24 cellular contexts compared by ENCODE assay signal in genomic region chr22:33969052-33969451, GRCh38. TPM values are rescaled to one million over a fixed set of nuclear protein-coding genes. Genes with fewer than 3 reads are reported as not detected.
DNase-seq lines count a peak whose midpoint lies in the region; ATAC-seq and TF ChIP-seq lines count a peak whose summit lies in the region.
"Had no signal": no experiment of that assay in that cellular context is flagged by ENCODE, and none has a peak within 500 bp of the region (broad histone marks: within the 10 kb centered on the region; RNA-seq: fewer than 3 reads in every experiment).

No MANE protein-coding gene starts in this region.

- H3K4me1 Mint-ChIP-seq in activated T-cell treated with anti-CD3 and anti-CD28 coated beads, Interleukin-2, amount 50 U/mL, for 72 hours (ENCODE audit: low read depth) = no peaks in the 10 kb centered on the region
- H3K4me1 Mint-ChIP-seq: activated CD8-positive, alpha-beta memory T cell treated with anti-CD3 and anti-CD28 coated beads, Interleukin-2, amount 10 ng/mL, durations not matched to agents 7 days and 5 days; activated naive CD8-positive, alpha-beta T cell treated with anti-CD3 and anti-CD28 coated beads for 36 hours; activated T-helper 17 cell treated with anti-CD3 and anti-CD28 coated beads, Interleukin-2, amount 50 U/mL, for 72 hours; stimulated activated naive B cell treated with anti-CD40 and anti-IgM and Interleukin-4, amounts not matched to agents 10 μg/mL and 1 μg/mL and 100 μg/mL, for 72 hours had no signal

- H3K9me3 Mint-ChIP-seq in activated T-cell treated with anti-CD3 and anti-CD28 coated beads, Interleukin-2, amount 50 U/mL, for 72 hours = peaks cover 0 to 2% of the 10 kb centered on the region in 2 donors
- H3K9me3 Mint-ChIP-seq: activated naive CD8-positive, alpha-beta T cell treated with anti-CD3 and anti-CD28 coated beads for 36 hours; activated T-helper 17 cell treated with anti-CD3 and anti-CD28 coated beads, Interleukin-2, amount 50 U/mL, for 72 hours; CD4-positive, alpha-beta T cell; stimulated activated naive B cell treated with anti-CD40 and anti-IgM and Interleukin-4, amounts not matched to agents 10 μg/mL and 1 μg/mL and 100 μg/mL, for 72 hours had no signal

- ATAC-seq in activated T-cell treated with anti-CD3 and anti-CD28 coated beads, Interleukin-2, amount 50 U/mL, for 72 hours (replicated peaks in 1 of 2) = no peak
- ATAC-seq: activated CD8-positive, alpha-beta memory T cell treated with anti-CD3 and anti-CD28 coated beads, Interleukin-2, amount 10 ng/mL, durations not matched to agents 7 days and 5 days; activated T-helper 17 cell treated with anti-CD3 and anti-CD28 coated beads, Interleukin-2, amount 50 U/mL, for 72 hours; stimulated activated naive B cell treated with anti-CD40 and anti-IgM and Interleukin-4, amounts not matched to agents 10 μg/mL and 1 μg/mL and 100 μg/mL, for 72 hours had no signal

- H3K9me2 ChIP-seq in hepatocyte (replicated peaks; ENCODE audit: insufficient read depth) (no peaks in the 10 kb centered on the region), Karpas-422 (replicated peaks; ENCODE audit: insufficient read depth, low read length) (no peaks in the 10 kb centered on the region)

- no peak for TF ChIP-seq POLR2A in testis (IDR thresholded peaks at IDR 0.05)

- H3K9ac ChIP-seq in Karpas-422 (ENCODE audit: low read length) = no peak overlapping the region

- no peak for TF ChIP-seq CTCF in hepatocyte (IDR thresholded peaks at IDR 0.05; ENCODE audit: poor library complexity)
- TF ChIP-seq CTCF in testis (IDR thresholded peaks at IDR 0.05) = no peak

- no peaks in the 10 kb centered on the region for H3K36me3 Mint-ChIP-seq in activated T-cell treated with anti-CD3 and anti-CD28 coated beads, Interleukin-2, amount 50 U/mL, for 72 hours (ENCODE audit: insufficient read depth in 2 of 2)
- H3K36me3 Mint-ChIP-seq: activated CD8-positive, alpha-beta memory T cell treated with anti-CD3 and anti-CD28 coated beads, Interleukin-2, amount 10 ng/mL, durations not matched to agents 7 days and 5 days; activated naive CD8-positive, alpha-beta T cell treated with anti-CD3 and anti-CD28 coated beads for 36 hours; stimulated activated naive B cell treated with anti-CD40 and anti-IgM and Interleukin-4, amounts not matched to agents 10 μg/mL and 1 μg/mL and 100 μg/mL, for 72 hours had no signal

- H3K4me2 ChIP-seq in hepatocyte = no peak overlapping the region
- H3K4me2 ChIP-seq in Karpas-422 (ENCODE audit: low read depth, low read length, poor library complexity, severe bottlenecking) = no peak overlapping the region
- H3K4me2 ChIP-seq: PC-9 had no signal

- DNase-seq in HK-2 (ENCODE audit: unreplicated experiment) = peak; percentile 1
- DNase-seq in SW480 (ENCODE audit: low spot score) = peak; percentile 71
- peak; percentile 52 for DNase-seq in hepatocyte (ENCODE audit: low spot score)
- DNase-seq in renal cortical epithelial cell (ENCODE audit: low read depth) = peak; percentile 79
- DNase-seq in testis = no peak
- DNase-seq in activated T-cell treated with anti-CD3 and anti-CD28 coated beads, Interleukin-2, amount 50 U/mL, for 72 hours = no peak
- DNase-seq in Karpas-422 = no peak
- DNase-seq: activated CD4-positive, alpha-beta T cell treated with anti-CD3 and anti-CD28 coated beads for 48 hours; activated CD8-positive, alpha-beta memory T cell treated with anti-CD3 and anti-CD28 coated beads, Interleukin-2, amount 10 ng/mL, durations not matched to agents 7 days and 5 days; activated naive CD8-positive, alpha-beta T cell treated with anti-CD3 and anti-CD28 coated beads for 36 hours; CD4-positive, alpha-beta T cell; effector memory CD4-positive, alpha-beta T cell; GF-D8; KG1; NCI-H187; occipital lobe; PC-9; retina; stimulated activated CD4-positive, alpha-beta T cell treated with anti-CD3 and anti-CD28 coated beads, Interleukin-2, amount 100 ng/mL, for 48 hours; stimulated activated naive B cell treated with anti-CD40 and anti-IgM and Interleukin-4, amounts not matched to agents 10 μg/mL and 1 μg/mL and 100 μg/mL, for 72 hours had no signal

- H3K9me3 ChIP-seq in hepatocyte (ENCODE audit: low read depth) (no peaks in the 10 kb centered on the region), testis (no peaks in the 10 kb centered on the region), Karpas-422 (ENCODE audit: low read length) (no peaks in the 10 kb centered on the region)
- H3K9me3 ChIP-seq: SJSA1, thoracic aorta had no signal

- H3K27me3 Mint-ChIP-seq in activated T-cell treated with anti-CD3 and anti-CD28 coated beads, Interleukin-2, amount 50 U/mL, for 72 hours (ENCODE audit: low read depth) = no peaks in the 10 kb centered on the region
- H3K27me3 Mint-ChIP-seq: activated CD8-positive, alpha-beta memory T cell treated with anti-CD3 and anti-CD28 coated beads, Interleukin-2, amount 10 ng/mL, durations not matched to agents 7 days and 5 days had no signal

- H3K4me1 ChIP-seq in hepatocyte (ENCODE audit: insufficient read depth) (no peaks in the 10 kb centered on the region), testis (no peaks in the 10 kb centered on the region), Karpas-422 (ENCODE audit: low read length) (peaks cover 5% of the 10 kb centered on the region)
- H3K4me1 ChIP-seq: SJSA1 had no signal

- no peak overlapping the region for H3K4me3 ChIP-seq in hepatocyte
- no peak overlapping the region for H3K4me3 ChIP-seq in testis
- no peak overlapping the region for H3K4me3 ChIP-seq in Karpas-422 (ENCODE audit: low read length)
- H3K4me3 ChIP-seq: PC-9, SJSA1, thoracic aorta had no signal

- intact Hi-C loops in testis (cut with DNase I; ENCODE audit: low total_unique reads) = no loop called here

- H3K27ac ChIP-seq in hepatocyte (no peak overlapping the region), testis (no peak overlapping the region), Karpas-422 (ENCODE audit: low read length) (no peak overlapping the region)
- H3K27ac ChIP-seq: PC-9, SJSA1, thoracic aorta had no signal

- H4K20me1 ChIP-seq in hepatocyte (ENCODE audit: insufficient read depth, poor library complexity, severe bottlenecking) (no peaks in the 10 kb centered on the region), Karpas-422 (ENCODE audit: insufficient read depth, low read depth, low read length) (no peaks in the 10 kb centered on the region)

- H3K4me3 Mint-ChIP-seq in activated T-cell treated with anti-CD3 and anti-CD28 coated beads, Interleukin-2, amount 50 U/mL, for 72 hours = no peak overlapping the region
- H3K4me3 Mint-ChIP-seq: activated CD8-positive, alpha-beta memory T cell treated with anti-CD3 and anti-CD28 coated beads, Interleukin-2, amount 10 ng/mL, durations not matched to agents 7 days and 5 days; activated naive CD8-positive, alpha-beta T cell treated with anti-CD3 and anti-CD28 coated beads for 36 hours; activated T-helper 17 cell treated with anti-CD3 and anti-CD28 coated beads, Interleukin-2, amount 50 U/mL, for 72 hours; CD4-positive, alpha-beta T cell; stimulated activated naive B cell treated with anti-CD40 and anti-IgM and Interleukin-4, amounts not matched to agents 10 μg/mL and 1 μg/mL and 100 μg/mL, for 72 hours; T-helper 1 cell treated with Interleukin-12 subunit alpha and Interleukin-12 subunit beta and Interleukin-4 antibody, amounts not matched to agents 30 μg/mL and 1 μg/mL, for 36 hours had no signal

- no peak overlapping the region for H3K27ac Mint-ChIP-seq in activated T-cell treated with anti-CD3 and anti-CD28 coated beads, Interleukin-2, amount 50 U/mL, for 72 hours
- H3K27ac Mint-ChIP-seq: activated CD8-positive, alpha-beta memory T cell treated with anti-CD3 and anti-CD28 coated beads, Interleukin-2, amount 10 ng/mL, durations not matched to agents 7 days and 5 days; activated naive CD8-positive, alpha-beta T cell treated with anti-CD3 and anti-CD28 coated beads for 36 hours; activated T-helper 17 cell treated with anti-CD3 and anti-CD28 coated beads, Interleukin-2, amount 50 U/mL, for 72 hours; CD4-positive, alpha-beta T cell; stimulated activated naive B cell treated with anti-CD40 and anti-IgM and Interleukin-4, amounts not matched to agents 10 μg/mL and 1 μg/mL and 100 μg/mL, for 72 hours; T-helper 1 cell treated with Interleukin-12 subunit alpha and Interleukin-12 subunit beta and Interleukin-4 antibody, amounts not matched to agents 30 μg/mL and 1 μg/mL, for 36 hours had no signal

- H3K36me3 ChIP-seq in hepatocyte (replicated peaks; ENCODE audit: insufficient read depth, low read depth) (no peaks in the 10 kb centered on the region), testis (ENCODE audit: low read depth, missing control alignments) (no peaks in the 10 kb centered on the region), Karpas-422 (ENCODE audit: insufficient read depth, low read length) (no peaks in the 10 kb centered on the region)
- H3K36me3 ChIP-seq: SJSA1, thoracic aorta had no signal

- H3K27me3 ChIP-seq in hepatocyte = no peaks in the 10 kb centered on the region
- no peaks in the 10 kb centered on the region for H3K27me3 ChIP-seq in testis
- H3K27me3 ChIP-seq in Karpas-422 (ENCODE audit: low read length) = no peaks in the 10 kb centered on the region
- H3K27me3 ChIP-seq: SJSA1 had no signal

- no peaks in the 10 kb centered on the region for H3K79me2 ChIP-seq in hepatocyte
- H3K79me2 ChIP-seq in Karpas-422 (ENCODE audit: low read length) = no peaks in the 10 kb centered on the region

- H2AFZ ChIP-seq in hepatocyte = no peak overlapping the region
- H2AFZ ChIP-seq in Karpas-422 (ENCODE audit: low read length) = no peak overlapping the region
- H2AFZ ChIP-seq: PC-9 had no signal

RNA-seq across cellular contexts. Expression of gene LARGE1, which starts 48.8 kb away (rescaled TPM):
- total RNA-seq in hepatocyte = 23.6 and 28.6 TPM in 2 replicates
- 18.7 and 21.2 TPM in 2 replicates for polyA plus RNA-seq in hepatocyte
- 12.5 and 20.6 TPM in 2 replicates for total RNA-seq in renal cortical epithelial cell
- 10 to 100 TPM; 19.5 to 27.3 TPM for total RNA-seq in testis
- 21.8 TPM for polyA plus RNA-seq in testis (ENCODE audit: insufficient read depth, low read depth, low replicate concordance)
- 1 to 10 TPM in 1 of 2 donors, under 1 TPM in 1; 0.82 to 3.6 TPM for total RNA-seq in activated T-cell treated with anti-CD3 and anti-CD28 coated beads, Interleukin-2, amount 50 U/mL, for 72 hours
- 0.15 and 1.0 TPM in 2 replicates for total RNA-seq in Karpas-422 (2014; rRNA removed; shearing (Covaris generic); ENCODE audit: low replicate concordance)

Comparison
In these comparisons a context has a peak if more than half of its experiments do, and no peak if none do; other contexts are left out.
1. DNase-seq: peak in HK-2 (single experiment), SW480 (single experiment), hepatocyte (single experiment) and renal cortical epithelial cell (single experiment); none in testis (single experiment), activated T-cell treated with anti-CD3 and anti-CD28 coated beads, Interleukin-2, amount 50 U/mL, for 72 hours (0 of 2) and Karpas-422 (single experiment).